ENCODE assay signal across 8 cellular contexts in the genomic region with DNA sequence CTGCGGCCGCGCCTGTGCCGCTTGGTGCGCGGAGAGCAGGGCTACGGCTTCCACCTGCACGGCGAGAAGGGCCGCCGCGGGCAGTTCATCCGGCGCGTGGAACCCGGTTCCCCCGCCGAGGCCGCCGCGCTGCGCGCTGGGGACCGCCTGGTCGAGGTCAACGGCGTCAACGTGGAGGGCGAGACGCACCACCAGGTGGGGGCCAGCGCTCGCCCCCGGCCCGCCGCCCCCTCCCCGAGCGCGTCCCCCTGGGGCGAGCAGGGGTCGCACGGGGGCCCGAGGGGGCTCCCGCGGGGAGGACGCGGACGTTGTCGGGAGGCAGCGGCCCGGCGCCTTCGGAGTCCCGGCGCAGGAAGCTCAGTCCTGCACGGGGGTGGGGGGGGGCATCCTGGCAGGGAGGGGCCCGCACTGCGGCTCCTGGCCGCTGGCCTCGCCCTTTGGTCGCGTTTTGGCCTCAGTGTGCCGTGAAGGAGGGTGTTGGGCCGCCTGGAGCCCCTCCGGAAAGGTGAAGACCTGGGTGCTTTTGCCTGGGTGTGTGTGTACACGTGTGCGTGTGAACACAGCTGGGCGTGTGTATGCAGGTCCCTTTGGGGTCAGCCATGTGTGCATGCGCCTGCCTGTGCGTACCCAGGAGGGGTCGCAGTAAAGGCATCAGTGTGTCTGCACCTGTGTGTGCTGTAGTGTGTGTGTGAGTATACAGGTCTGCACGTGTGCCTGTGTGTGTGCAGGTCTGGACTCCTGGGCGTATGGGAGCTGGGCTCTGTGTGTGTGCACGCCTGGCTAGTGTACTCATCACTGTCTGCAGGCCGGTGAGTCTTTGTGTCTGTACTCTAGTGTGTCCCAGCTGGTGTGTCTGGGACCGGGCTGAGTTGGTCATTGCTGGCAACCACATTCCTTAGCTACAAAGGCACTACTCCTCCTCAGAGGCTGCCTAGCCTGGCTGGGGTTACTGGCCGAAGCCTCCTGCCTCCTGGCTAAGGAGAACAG. TPM values are rescaled to one million over a fixed set of nuclear protein-coding genes. Genes with fewer than 3 reads are reported as not detected.
A peak's percentile ranks its signal among the peaks of the same experiment; 100 is the strongest.
DNase-seq lines count a peak whose midpoint lies in the region; ATAC-seq and TF ChIP-seq lines count a peak whose summit lies in the region.

No MANE protein-coding gene starts in this region.

- no peaks in the 10 kb centered on the region for H3K79me2 ChIP-seq in OCI-LY3 (ENCODE audit: low read length)

- H3K4me2 ChIP-seq in OCI-LY3 (ENCODE audit: low read length), result peak overlapping the region; percentile 50

- intact Hi-C loops in mucosa of descending colon (cut with DNase I, micrococcal nuclease), result loop anchor here (10.0 kb wide), 2 partner anchors 117 to 127 kb away; partner anchors contain the start of genes RAB26 (in 1 of the 2) and TRAF7 (in 1 of the 2)

- DNase-seq in ELR (ENCODE audit: low read depth) (peak; percentile 56), coronary artery (ENCODE audit: low spot score) (no peak), mucosa of descending colon (peak in 2 of 3 donors; percentile 42 to 61)

- H3K27me3 ChIP-seq in OCI-LY3 (ENCODE audit: low read depth, low read length), result peaks cover 28% of the 10 kb centered on the region

- no peaks in the 10 kb centered on the region for H3K36me3 ChIP-seq in OCI-LY3 (replicated peaks; ENCODE audit: low read depth, low read length)
- no peaks in the 10 kb centered on the region for H3K36me3 ChIP-seq in mucosa of descending colon (ENCODE audit: low read depth)

- no peak overlapping the region for H3K27ac ChIP-seq in OCI-LY3 (ENCODE audit: low read length)
- peak overlapping the region in 1 of 2 donors; percentile 89 for H3K27ac ChIP-seq in coronary artery

- TF ChIP-seq CTCF in OCI-LY3 (IDR thresholded peaks at IDR 0.05; ENCODE audit: low read depth, low read length) (no peak), coronary artery (IDR thresholded peaks at IDR 0.05) (no peak), mucosa of descending colon (IDR thresholded peaks at IDR 0.05) (no peak)

- H3K4me3 ChIP-seq in OCI-LY3 (ENCODE audit: low read length), result peak overlapping the region; percentile 70
- H3K4me3 ChIP-seq in coronary artery, result peak overlapping the region; percentile 91
- peak overlapping the region; percentile 36 for H3K4me3 ChIP-seq in mucosa of descending colon

- H3K9ac ChIP-seq in OCI-LY3 (ENCODE audit: low read length), result no peak overlapping the region

- H4K20me1 ChIP-seq in OCI-LY3 (ENCODE audit: insufficient read depth, low read length), result no peaks in the 10 kb centered on the region

- H3K9me3 ChIP-seq in OCI-LY3 (ENCODE audit: insufficient read depth, low read length) (no peaks in the 10 kb centered on the region), mucosa of descending colon (no peaks in the 10 kb centered on the region)

- no peak overlapping the region for H2AFZ ChIP-seq in OCI-LY3 (ENCODE audit: low read depth, low read length)

- peak; percentile 5 for ATAC-seq in mucosa of descending colon
- no peak for ATAC-seq in GM19463 (IDR thresholded peaks at IDR 0.05; ENCODE audit: unreplicated experiment)
- no peak for ATAC-seq in HG02571 (IDR thresholded peaks at IDR 0.05; ENCODE audit: unreplicated experiment)
- ATAC-seq in HG03457 (IDR thresholded peaks at IDR 0.05; ENCODE audit: unreplicated experiment), result no peak
- no peak for ATAC-seq in GM19467 (IDR thresholded peaks at IDR 0.05; ENCODE audit: unreplicated experiment)

- H3K4me1 ChIP-seq in OCI-LY3 (ENCODE audit: low read length) (peaks cover 12% of the 10 kb centered on the region), mucosa of descending colon (ENCODE audit: low read depth) (peaks cover 23% of the 10 kb centered on the region)

RNA-seq across cellular contexts. Expression of gene NHERF2, which starts 0.6 kb away (rescaled TPM):
- total RNA-seq in mucosa of descending colon, result 10 to 100 TPM; 54.5 to 65.4 (median 60.0) TPM

RNA-seq across cellular contexts. Expression of gene NPW, which starts 7.7 kb away (rescaled TPM):
- total RNA-seq in mucosa of descending colon, result 1 to 10 TPM in 1 of 3 donors, under 1 TPM in 2; 0.32 to 2.1 (median 0.60) TPM

RNA-seq across cellular contexts. Expression of gene ZNF598, which starts 17.7 kb away (rescaled TPM):
- total RNA-seq in mucosa of descending colon, result 10 to 100 TPM; 41.9 to 45.4 (median 42.4) TPM

RNA-seq across cellular contexts. Expression of gene NTHL1, which starts 20.3 kb away (rescaled TPM):
- total RNA-seq in mucosa of descending colon, result 10 to 100 TPM; 23.5 to 28.2 (median 24.5) TPM

RNA-seq across cellular contexts. Expression of gene TSC2, which starts 20.5 kb away (rescaled TPM):
- 100 to 1,000 TPM; 140 to 161 (median 150) TPM for total RNA-seq in mucosa of descending colon

Comparison
In these comparisons a context has a peak if more than half of its experiments do, and no peak if none do; other contexts are left out.
1. H3K4me3 ChIP-seq: peak in every context shown above with its lines; median percentile 91 in coronary artery; 70 in OCI-LY3; 36 in mucosa of descending colon.